22 cellular contexts compared by ENCODE assay signal in genomic region chr2:240339411-240340360, GRCh38.
DNase-seq lines count a peak whose midpoint lies in the region; ATAC-seq, FAIRE-seq and TF ChIP-seq lines count a peak whose summit lies in the region.
"Had no signal": no experiment of that assay in that cellular context is flagged by ENCODE, and none has a peak within 500 bp of the region (broad histone marks: within the 10 kb centered on the region; RNA-seq: fewer than 3 reads in every experiment).

No MANE protein-coding gene starts in this region.

- ATAC-seq in GM23338, result peak; percentile 39; the same call in 2 of the 3 replicates
- ATAC-seq in HepG2, result peak; percentile 48; the same call in 2 of the 3 replicates
- ATAC-seq: WTC11 had no signal

- H3K4me3 ChIP-seq in GM23338 (no peak overlapping the region), coronary artery (no peak overlapping the region), HepG2 (replicated peaks in 1 of 3; ENCODE audit: insufficient read depth in 1 of 3, low read depth in 2 of 3, low read length in 3 of 3) (no peak overlapping the region)
- H3K4me3 ChIP-seq: breast epithelium, hepatocyte, lung had no signal

- no peak for TF ChIP-seq POLR2A in HepG2 (IDR thresholded peaks at IDR 0.05; ENCODE audit: insufficient read depth in 1 of 2, low read depth in 2 of 2, low read length in 2 of 2)

- H3K9me3 Mint-ChIP-seq in GM23338, result peaks cover 9% of the 10 kb centered on the region

- H3K27me3 Mint-ChIP-seq in GM23338 (ENCODE audit: insufficient read depth, low read depth, poor library complexity), result no peaks in the 10 kb centered on the region

- WGBS in HepG2 (ENCODE audit: low lambda C conversion rate), result 25% methylated on average over 13 of the region's 24 CpGs

- H3K9me2 ChIP-seq in GM23338 (ENCODE audit: insufficient read depth), result 0 out of 2 replicates have a peak, but pooled peaks cover 6% of the 10 kb centered on the region

- no peak overlapping the region for H3K4me2 ChIP-seq in GM23338
- H3K4me2 ChIP-seq in HepG2 (ENCODE audit: low read depth, low read length), result no peak overlapping the region
- H3K4me2 ChIP-seq: hepatocyte had no signal

- H3K27ac ChIP-seq in GM23338 (ENCODE audit: low read depth) (no peak overlapping the region), coronary artery (no peak overlapping the region), HepG2 (ENCODE audit: extremely low read length, insufficient read depth, low read length) (no peak overlapping the region)
- H3K27ac ChIP-seq: breast epithelium, epithelial cell of prostate, hepatocyte had no signal

- H3K4me1 ChIP-seq in GM23338 (ENCODE audit: insufficient read depth) (no peaks in the 10 kb centered on the region), HepG2 (ENCODE audit: insufficient read depth, low read length) (no peaks in the 10 kb centered on the region)
- H3K4me1 ChIP-seq: breast epithelium had no signal

- peaks cover 2% of the 10 kb centered on the region; the same call in 1 of the 2 replicates for H3K9me3 ChIP-seq in HepG2 (ENCODE audit: low read length)

- DNase-seq in GM23338 (ENCODE audit: low spot score), result no peak
- DNase-seq in coronary artery (ENCODE audit: low spot score), result peak; percentile 61
- no peak for DNase-seq in HepG2 (ENCODE audit: low spot score)
- DNase-seq in putamen (ENCODE audit: low spot score), result peak; percentile 84
- no peak for DNase-seq in activated CD8-positive, alpha-beta memory T cell treated with anti-CD3 and anti-CD28 coated beads for 24 hours
- DNase-seq in GM19238 (ENCODE audit: insufficient read length, low spot score), result no peak
- DNase-seq in DMS114 treated with DMSO at 0.1 percent for 48 hours (lab: John Stamatoyannopoulos, UW; ENCODE audit: unreplicated experiment), result no peak
- DNase-seq in D721Med (ENCODE audit: insufficient read length, low spot score), result no peak
- DNase-seq: activated CD4-positive, alpha-beta memory T cell treated with anti-CD3 and anti-CD28 coated beads for 36 hours; activated gamma-delta T cell; CD4-positive, CD25-positive, alpha-beta regulatory T cell; DMS53; GF-D8; KG1; NCI-H146; T-helper 9 cell had no signal

- intact Hi-C loops in HepG2 (cut with micrococcal nuclease; ENCODE audit: unreplicated experiment), result loop anchor here (10.0 kb wide), 1 partner anchor 105 kb away; no protein-coding TSS in a partner anchor

- H3K36me3 ChIP-seq in GM23338 (ENCODE audit: insufficient read depth) (no peaks in the 10 kb centered on the region), HepG2 (replicated peaks in 1 of 2; ENCODE audit: control insufficient read depth in 1 of 2, insufficient read depth in 2 of 2, low read length in 2 of 2) (no peaks in the 10 kb centered on the region)
- H3K36me3 ChIP-seq: breast epithelium had no signal

- no peak overlapping the region for H3K9ac ChIP-seq in HepG2 (ENCODE audit: insufficient read depth, low read depth, low read length)

- H3K27ac Mint-ChIP-seq in GM23338, result no peak overlapping the region
- H3K27ac Mint-ChIP-seq: activated CD4-positive, alpha-beta memory T cell treated with anti-CD3 and anti-CD28 coated beads for 36 hours; CD4-positive, CD25-positive, alpha-beta regulatory T cell; WTC11 had no signal

- TF ChIP-seq EP300 in HepG2 (IDR thresholded peaks at IDR 0.05; ENCODE audit: low read depth in 2 of 2, low read length in 2 of 2) (no peak), HepG2 (CRISPR knock-in tag; IDR thresholded peaks at IDR 0.05; ENCODE audit: borderline replicate concordance) (no peak)

- no peaks in the 10 kb centered on the region for H3K36me3 Mint-ChIP-seq in GM23338 (ENCODE audit: low read depth)
- H3K36me3 Mint-ChIP-seq: activated CD4-positive, alpha-beta memory T cell treated with anti-CD3 and anti-CD28 coated beads for 36 hours; CD4-positive, CD25-positive, alpha-beta regulatory T cell; WTC11 had no signal

- no peaks in the 10 kb centered on the region for H3K79me2 ChIP-seq in GM23338 (replicated peaks; ENCODE audit: insufficient read depth)
- no peaks in the 10 kb centered on the region for H3K79me2 ChIP-seq in HepG2 (ENCODE audit: insufficient read depth, low read length)
- H3K79me2 ChIP-seq: hepatocyte had no signal

- in situ Hi-C loops in HepG2 (cut with HindIII; ENCODE audit: extremely low pct_ligation_motif_present, low pct_unique_long_range_greater_than_20kb), result no loop called here

- H3K27me3 ChIP-seq in GM23338 (ENCODE audit: insufficient read depth), result no peaks in the 10 kb centered on the region
- H3K27me3 ChIP-seq in HepG2 (ENCODE audit: control insufficient read depth in 1 of 2, insufficient read depth in 2 of 2, low read length in 2 of 2), result peaks cover 10 to 69% of the 10 kb centered on the region in 2 experiments; a peak in 4 of 5 replicates
- H3K27me3 ChIP-seq: breast epithelium, hepatocyte had no signal

- H4K20me1 ChIP-seq in GM23338 (replicated peaks; ENCODE audit: insufficient read depth) (no peaks in the 10 kb centered on the region), HepG2 (ENCODE audit: insufficient read depth, low read length) (no peaks in the 10 kb centered on the region)

- H3K4me3 Mint-ChIP-seq in GM23338, result no peak overlapping the region
- H3K4me3 Mint-ChIP-seq: activated CD4-positive, alpha-beta memory T cell treated with anti-CD3 and anti-CD28 coated beads for 36 hours; CD4-positive, CD25-positive, alpha-beta regulatory T cell; WTC11 had no signal

- FAIRE-seq in HepG2 (lab: Jason Lieb, UNC), result no peak
- no peak for FAIRE-seq in D721Med (lab: Jason Lieb, UNC)
- FAIRE-seq: keratinocyte had no signal

- no peak for TF ChIP-seq RAD21 in HepG2 (CRISPR knock-in tag; IDR thresholded peaks at IDR 0.05)

- H2AFZ ChIP-seq in GM23338, result no peak overlapping the region
- H2AFZ ChIP-seq in HepG2 (ENCODE audit: low read length), result no peak overlapping the region
- H2AFZ ChIP-seq: hepatocyte had no signal

- no TSS peak for BruUV-seq in HepG2 (replicated peaks; lab: Mats Ljungman, UMichigan)

- CTCF ChIA-PET in HepG2 (lab: Yijun Ruan, JAX; ENCODE audit: low intra/inter-chr PET ratio, low total read pairs), result no interaction called here

- no peaks in the 10 kb centered on the region for H3K4me1 Mint-ChIP-seq in GM23338
- H3K4me1 Mint-ChIP-seq: CD4-positive, CD25-positive, alpha-beta regulatory T cell; WTC11 had no signal

- no peaks in the 10 kb centered on the region for H3F3A ChIP-seq in GM23338 (replicated peaks; ENCODE audit: low read depth)

- POLR2A ChIA-PET in HepG2 (lab: Yijun Ruan, JAX), result no interaction called here

- TF ChIP-seq CTCF in GM23338 (conservative IDR thresholded peaks at IDR 0.05; ENCODE audit: low read depth in 2 of 2), result no peak
- no peak for TF ChIP-seq CTCF in coronary artery (IDR thresholded peaks at IDR 0.05)
- TF ChIP-seq CTCF in HepG2 (CRISPR knock-in tag; IDR thresholded peaks at IDR 0.05), result no peak
- no peak for TF ChIP-seq CTCF in D721Med (IDR thresholded peaks at IDR 0.05; ENCODE audit: insufficient read depth, missing control alignments)

TF ChIP-seq in GM23338, 12 proteins besides CTCF, POLR2A, EP300 and RAD21:
- TF ChIP-seq CREB1 (CRISPR knock-in tag; IDR thresholded peaks at IDR 0.05; ENCODE audit: low read depth), result no peak
TF ChIP-seq in GM23338: peak in this region for 0.

TF ChIP-seq in HepG2, 621 proteins besides CTCF, POLR2A, EP300 and RAD21:
- TF ChIP-seq ZNF547 (CRISPR knock-in tag; IDR thresholded peaks at IDR 0.05) (no peak), ATRX (CRISPR knock-in tag; IDR thresholded peaks at IDR 0.05; ENCODE audit: borderline replicate concordance) (no peak), SRF (IDR thresholded peaks at IDR 0.05; ENCODE audit: low read depth, low read length) (no peak), RFXANK (CRISPR knock-in tag; IDR thresholded peaks at IDR 0.05) (no peak)

Comparison
In these comparisons a context has a peak if more than half of its experiments do, and no peak if none do; other contexts are left out.
1. DNase-seq: peak in coronary artery (single experiment) and putamen (single experiment); none in GM23338 (single experiment), HepG2 (single experiment), activated CD8-positive, alpha-beta memory T cell treated with anti-CD3 and anti-CD28 coated beads for 24 hours (single experiment), GM19238 (single experiment), DMS114 treated with DMSO at 0.1 percent for 48 hours (single experiment) and D721Med (single experiment).